1 cellular context compared by ENCODE assay signal in genomic region chr1:230066466-230067404, GRCh38.
A peak's percentile ranks its signal among the peaks of the same experiment; 100 is the strongest.
TF ChIP-seq lines count a peak whose summit lies in the region.

GALNT2 (plus strand) TSS chr1:230067238; CDS start chr1:230067281, 43 bp downstream.

TF ChIP-seq in HepG2, 621 proteins besides CTCF, POLR2A, EP300 and RAD21 (continued from another document and continues in another):
- no peak for TF ChIP-seq ZHX1 (CRISPR knock-in tag; IDR thresholded peaks at IDR 0.05; ENCODE audit: low read depth)
- TF ChIP-seq ZNF850 (CRISPR knock-in tag; conservative IDR thresholded peaks at IDR 0.05): no peak
- peak; percentile 49; the same call in 1 of the 2 replicates for TF ChIP-seq ZNF704 (CRISPR knock-in tag; IDR thresholded peaks at IDR 0.05; ENCODE audit: borderline replicate concordance)
- TF ChIP-seq AGO1 (IDR thresholded peaks at IDR 0.05; ENCODE audit: low read depth, low read length, poor library complexity, severe bottlenecking): no peak
- TF ChIP-seq YY1 (IDR thresholded peaks at IDR 0.05; ENCODE audit: insufficient read depth, insufficient replicate concordance, low read depth, low read length): no peak
- peak; percentile 42; the same call in 1 of the 2 replicates for TF ChIP-seq PHF20 (CRISPR knock-in tag; IDR thresholded peaks at IDR 0.05)
- no peak for TF ChIP-seq CENPX (CRISPR knock-in tag; IDR thresholded peaks at IDR 0.05)
- no peak for TF ChIP-seq ZBTB40 (IDR thresholded peaks at IDR 0.05)
- TF ChIP-seq ZBTB40 (CRISPR knock-in tag; IDR thresholded peaks at IDR 0.05): no peak
- no peak for TF ChIP-seq NAIF1 (CRISPR knock-in tag; IDR thresholded peaks at IDR 0.05; ENCODE audit: borderline replicate concordance)
- no peak for TF ChIP-seq SETDB1 (CRISPR knock-in tag; IDR thresholded peaks at IDR 0.05; ENCODE audit: borderline replicate concordance)
- no peak for TF ChIP-seq AKNA (CRISPR knock-in tag; IDR thresholded peaks at IDR 0.05; ENCODE audit: borderline replicate concordance)
- peak; percentile 38; the same call in 1 of the 2 replicates for TF ChIP-seq GATA4 (IDR thresholded peaks at IDR 0.05; ENCODE audit: borderline replicate concordance, low read depth)
- no peak for TF ChIP-seq NFATC3 (CRISPR knock-in tag; IDR thresholded peaks at IDR 0.05)
- TF ChIP-seq SP4 (CRISPR knock-in tag; IDR thresholded peaks at IDR 0.05): peak; percentile 70; the same call in 1 of the 2 replicates
- peak; percentile 45; the same call in 1 of the 2 replicates for TF ChIP-seq ZSCAN20 (CRISPR knock-in tag; IDR thresholded peaks at IDR 0.05; ENCODE audit: borderline replicate concordance)
- no peak for TF ChIP-seq ZSCAN31 (CRISPR knock-in tag; IDR thresholded peaks at IDR 0.05; ENCODE audit: low read depth)
- no peak for TF ChIP-seq GPN1 (CRISPR knock-in tag; IDR thresholded peaks at IDR 0.05; ENCODE audit: borderline replicate concordance)
- TF ChIP-seq ZNF674 (CRISPR knock-in tag; IDR thresholded peaks at IDR 0.05; ENCODE audit: low read depth): 0 out of 2 replicates have a peak, but pooled peaks have one; percentile 16
- no peak for TF ChIP-seq ZNF784 (CRISPR knock-in tag; IDR thresholded peaks at IDR 0.05; ENCODE audit: borderline replicate concordance)
- no peak for TF ChIP-seq TRIM22 (IDR thresholded peaks at IDR 0.05)
- no peak for TF ChIP-seq CEBPZ (IDR thresholded peaks at IDR 0.05; ENCODE audit: low read length)
- no peak for TF ChIP-seq ZNF781 (CRISPR knock-in tag; IDR thresholded peaks at IDR 0.05; ENCODE audit: borderline replicate concordance, not compliant biosample characterization)
- TF ChIP-seq STAG1 (CRISPR knock-in tag; IDR thresholded peaks at IDR 0.05): peak; percentile 7; the same call in 1 of the 2 replicates
- TF ChIP-seq THAP7 (CRISPR knock-in tag; IDR thresholded peaks at IDR 0.05): no peak
- no peak for TF ChIP-seq HDAC6 (IDR thresholded peaks at IDR 0.05; ENCODE audit: low read depth, low read length)
- no peak for TF ChIP-seq NFRKB (IDR thresholded peaks at IDR 0.05)
